8 cellular contexts compared by ENCODE assay signal in the genomic region with DNA sequence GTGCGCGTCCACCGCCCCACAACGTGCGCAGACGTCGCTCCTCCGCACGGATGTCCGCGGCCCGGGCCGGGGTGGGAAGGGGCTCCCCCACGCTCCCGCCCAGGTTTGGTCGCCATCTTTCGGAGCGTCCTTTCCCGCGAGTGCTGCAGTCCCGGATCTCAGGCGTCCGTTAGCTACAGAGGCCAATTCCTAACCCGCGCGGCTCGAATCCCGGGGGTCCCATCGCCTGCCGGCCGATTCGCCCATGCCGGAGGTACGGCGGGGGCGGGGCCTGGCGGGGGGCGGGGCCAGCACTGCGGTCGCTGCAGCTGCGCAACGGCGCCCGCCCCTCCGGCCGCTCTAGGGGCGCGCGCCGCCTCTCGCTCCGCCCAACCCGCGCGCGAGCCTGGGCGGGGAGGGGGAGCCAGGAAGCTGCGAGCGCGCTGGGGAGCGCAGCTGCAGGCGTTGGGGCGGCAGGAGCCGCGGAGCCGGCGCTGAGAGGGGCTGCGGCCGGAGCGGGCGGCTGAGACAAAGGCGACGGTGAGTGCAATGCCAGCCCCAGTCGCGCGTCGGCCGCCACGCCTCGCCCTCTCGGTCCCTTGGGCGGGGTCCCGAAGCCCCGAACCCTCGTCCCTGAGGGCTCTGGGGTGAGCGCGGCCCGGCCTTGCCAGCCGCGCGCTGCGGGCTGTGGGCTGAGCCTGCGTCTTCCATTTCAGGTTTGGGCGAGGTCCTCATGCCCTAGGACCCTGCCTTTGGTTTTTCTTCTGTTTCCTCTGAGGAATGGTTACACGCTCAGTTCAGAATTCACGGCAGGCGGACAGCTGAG. TPM values are rescaled to one million over a fixed set of nuclear protein-coding genes. Genes with fewer than 3 reads are reported as not detected.
DNase-seq lines count a peak whose midpoint lies in the region; ATAC-seq and TF ChIP-seq lines count a peak whose summit lies in the region.

A gene with protein sequence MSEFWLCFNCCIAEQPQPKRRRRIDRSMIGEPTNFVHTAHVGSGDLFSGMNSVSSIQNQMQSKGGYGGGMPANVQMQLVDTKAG (plus strand): TSS at position 406 of the 805 bp plus-strand sequence. CDS start 95,441 bp downstream, outside the sequence.

- CTCF ChIA-PET in AG04449 (lab: Yijun Ruan, JAX) = interaction anchor here (1.0 to 2.8 kb wide), 5 partner anchors 10 to 114 kb away, joined by 3 to 9 read pairs (median 5); no protein-coding TSS in a partner anchor

- H3K4me3 ChIP-seq in AG04449 (ENCODE audit: low read depth, low read length) = peak within 1 kb of the TSS; percentile 88
- H3K4me3 ChIP-seq in kidney epithelial cell (ENCODE audit: low read depth, low read length) = peak within 1 kb of the TSS; percentile 99

- no peak for TF ChIP-seq CTCF in AG04449 (IDR thresholded peaks at IDR 0.05; ENCODE audit: insufficient read depth, low read length, missing control alignments)
- TF ChIP-seq CTCF in kidney epithelial cell (IDR thresholded peaks at IDR 0.05; ENCODE audit: insufficient read depth, low read length, poor library complexity, severe bottlenecking) = no peak

- DNase-seq in AG04449 (ENCODE audit: low read depth, low spot score) = no peak
- DNase-seq in NCI-H226 = peak; percentile 88
- peak; percentile 86 for DNase-seq in activated CD4-positive, CD25-positive, alpha-beta regulatory T cell treated with anti-CD3 and anti-CD28 coated beads, Interleukin-2, amount 50 U/mL, for 72 hours
- DNase-seq in cerebellum (ENCODE audit: low spot score) = peak; percentile 91
- no peak for DNase-seq in kidney epithelial cell (ENCODE audit: low read depth)
- peak; percentile 65 to 78 for DNase-seq in stimulated activated CD4-positive, alpha-beta T cell treated with anti-CD3 and anti-CD28 coated beads, Interleukin-15, amount 100 ng/mL, for 48 hours (ENCODE audit: low read depth in 2 of 2)

- H3K27me3 ChIP-seq in kidney epithelial cell (ENCODE audit: control insufficient read depth, insufficient read depth, low read length) = no peaks in the 10 kb centered on the region

- ATAC-seq in GM18858 (IDR thresholded peaks at IDR 0.05; ENCODE audit: unreplicated experiment) = peak; percentile 72
- ATAC-seq in HG03095 (IDR thresholded peaks at IDR 0.05; ENCODE audit: unreplicated experiment) = peak; percentile 82

- POLR2A ChIA-PET in AG04449 (lab: Yijun Ruan, JAX) = interaction anchor here (0.6 to 1.3 kb wide), 3 partner anchors 9 to 104 kb away, joined by 3 to 4 read pairs (median 3); no protein-coding TSS in a partner anchor

- H3K36me3 ChIP-seq in kidney epithelial cell (ENCODE audit: control insufficient read depth, insufficient read depth, low read length) = no peaks in the 10 kb centered on the region

RNA-seq across cellular contexts. Expression of the gene that starts here (rescaled TPM):
- total RNA-seq in cerebellum = 50.0 TPM
- 36.6 and 41.2 TPM in 2 replicates for total RNA-seq in kidney epithelial cell

Comparison
In these comparisons a context has a peak if more than half of its experiments do, and no peak if none do; other contexts are left out.
1. DNase-seq: peak in NCI-H226 (single experiment), activated CD4-positive, CD25-positive, alpha-beta regulatory T cell treated with anti-CD3 and anti-CD28 coated beads, Interleukin-2, amount 50 U/mL, for 72 hours (single experiment), cerebellum (single experiment) and stimulated activated CD4-positive, alpha-beta T cell treated with anti-CD3 and anti-CD28 coated beads, Interleukin-15, amount 100 ng/mL, for 48 hours (2 of 2); none in AG04449 (single experiment) and kidney epithelial cell (single experiment).